9 cellular contexts compared by ENCODE assay signal in the genomic region with DNA sequence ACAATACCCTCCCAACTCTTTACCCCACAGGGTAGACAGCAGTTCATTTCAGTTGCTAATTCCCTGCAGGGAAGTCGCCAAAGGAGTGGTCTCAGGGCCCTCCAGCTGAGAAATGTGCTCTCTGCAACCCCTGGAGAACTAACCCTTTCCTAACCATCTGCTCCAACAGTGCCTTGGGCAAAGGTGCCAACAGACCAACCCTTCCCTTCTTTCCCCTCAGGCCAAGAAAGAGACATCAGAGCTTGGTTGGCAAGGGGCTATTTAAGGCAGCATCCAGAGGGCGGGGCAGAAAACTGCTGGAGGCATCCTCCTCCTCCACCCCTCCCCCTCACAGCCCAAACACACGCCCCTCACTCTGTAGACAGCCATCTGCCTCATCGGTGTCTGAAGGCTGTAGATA. TPM values are rescaled to one million over a fixed set of nuclear protein-coding genes. Genes with fewer than 3 reads are reported as not detected.
DNase-seq lines count a peak whose midpoint lies in the region; ATAC-seq and TF ChIP-seq lines count a peak whose summit lies in the region.
"Had no signal": no experiment of that assay in that cellular context is flagged by ENCODE, and none has a peak within 500 bp of the region (broad histone marks: within the 10 kb centered on the region; RNA-seq: fewer than 3 reads in every experiment).

No MANE protein-coding gene starts in this region.

- H2BK12ac ChIP-seq in neuronal stem cell (ENCODE audit: low read length): no peak overlapping the region

- H3K14ac ChIP-seq in neuronal stem cell (ENCODE audit: low read length): no peak overlapping the region

- H3K79me1 ChIP-seq in neuronal stem cell (ENCODE audit: low read depth, low read length): no peaks in the 10 kb centered on the region

- no peak overlapping the region for H3K4me3 ChIP-seq in CD8-positive, alpha-beta memory T cell (ENCODE audit: low read length)
- H3K4me3 ChIP-seq in PC-3 (ENCODE audit: low read length): no peak overlapping the region
- H3K4me3 ChIP-seq in neuronal stem cell (ENCODE audit: low read length in 2 of 2): peak overlapping the region in 1 of 2 donors; percentile 3

- no peak overlapping the region for H3K27ac Mint-ChIP-seq in CD8-positive, alpha-beta memory T cell

- CTCF ChIA-PET in CD8-positive, alpha-beta memory T cell (lab: Charles Lee): no interaction called here
- CTCF ChIA-PET in PC-3 (lab: Charles Lee): no interaction called here

- no peak overlapping the region for H3K23ac ChIP-seq in neuronal stem cell (ENCODE audit: low read depth, low read length, poor library complexity)

- POLR2A ChIA-PET in CD8-positive, alpha-beta memory T cell (lab: Charles Lee): no interaction called here
- POLR2A ChIA-PET in PC-3 (lab: Charles Lee; ENCODE audit: unreplicated experiment): no interaction called here

- H2BK120ac ChIP-seq in neuronal stem cell (ENCODE audit: low read depth, low read length): no peak overlapping the region

- H4K8ac ChIP-seq in neuronal stem cell (ENCODE audit: low read depth, low read length): no peak overlapping the region

- no peaks in the 10 kb centered on the region for H3K9me3 Mint-ChIP-seq in CD8-positive, alpha-beta memory T cell

- H3K4me1 ChIP-seq in CD8-positive, alpha-beta memory T cell (ENCODE audit: insufficient read depth, low read length): peaks cover 9% of the 10 kb centered on the region
- H3K4me1 ChIP-seq in PC-3 (ENCODE audit: insufficient read depth, low read length) (no peaks in the 10 kb centered on the region), neuronal stem cell (ENCODE audit: control insufficient read depth in 2 of 2, insufficient read depth in 1 of 2, low read depth in 1 of 2, low read length in 2 of 2) (peaks cover 15 to 17% of the 10 kb centered on the region in 2 donors)

- H3K9me3 ChIP-seq in CD8-positive, alpha-beta memory T cell (ENCODE audit: low read length): no peaks in the 10 kb centered on the region
- H3K9me3 ChIP-seq in PC-3 (ENCODE audit: low read length) (no peaks in the 10 kb centered on the region), neuronal stem cell (replicated peaks in 1 of 2; ENCODE audit: control insufficient read depth in 2 of 2, insufficient read depth in 1 of 2, low read depth in 1 of 2, low read length in 2 of 2) (no peaks in the 10 kb centered on the region)

- H2BK5ac ChIP-seq in neuronal stem cell (ENCODE audit: low read length): no peak overlapping the region

- H3K4me2 ChIP-seq in PC-3 (ENCODE audit: low read length): no peak overlapping the region
- peak overlapping the region; percentile 53 for H3K4me2 ChIP-seq in neuronal stem cell (ENCODE audit: insufficient read depth, low read length, poor library complexity, severe bottlenecking)

- H4K91ac ChIP-seq in neuronal stem cell (ENCODE audit: low read depth, low read length, poor library complexity): no peak overlapping the region

- H3K27me3 ChIP-seq in CD8-positive, alpha-beta memory T cell (ENCODE audit: insufficient read depth, low read length, poor library complexity, severe bottlenecking): no peaks in the 10 kb centered on the region
- no peaks in the 10 kb centered on the region for H3K27me3 ChIP-seq in PC-3 (ENCODE audit: low read length)
- H3K27me3 ChIP-seq in neuronal stem cell (ENCODE audit: control insufficient read depth in 3 of 3, insufficient read depth in 3 of 3, low read depth in 1 of 3, low read length in 3 of 3): peaks cover 0 to 10% (median 3%) of the 10 kb centered on the region in 3 experiments

- TF ChIP-seq CTCF in PC-3 (conservative IDR thresholded peaks at IDR 0.05; ENCODE audit: low read depth, low read length): no peak

- H3K79me2 ChIP-seq in PC-3 (ENCODE audit: low read length): no peaks in the 10 kb centered on the region

- H3K4me1 Mint-ChIP-seq in CD8-positive, alpha-beta memory T cell: peaks cover 7 to 20% (median 15%) of the 10 kb centered on the region in 3 donors

- no peak overlapping the region for H3K4ac ChIP-seq in neuronal stem cell (ENCODE audit: low read length)

- peaks cover 1 to 5% of the 10 kb centered on the region in 2 donors for H3K27me3 Mint-ChIP-seq in CD8-positive, alpha-beta memory T cell

- H2BK15ac ChIP-seq in neuronal stem cell (ENCODE audit: low read length): no peak overlapping the region

- no peak for DNase-seq in CD8-positive, alpha-beta memory T cell
- no peak for DNase-seq in PC-3
- DNase-seq in left ventricle myocardium superior: peak; percentile 39
- DNase-seq in neuronal stem cell (ENCODE audit: low spot score): peak; percentile 32
- no peak for DNase-seq in NCI-H1417 treated with DMSO at 0.1 percent for 48 hours (lab: John Stamatoyannopoulos, UW)
- no peak for DNase-seq in epidermal melanocyte (ENCODE audit: insufficient read length, low spot score)
- DNase-seq in SW 1271 (lab: John Stamatoyannopoulos, UW): no peak
- DNase-seq: activated CD4-positive, alpha-beta T cell treated with anti-CD3 and anti-CD28 coated beads for 4 hours had no signal

- peak overlapping the region; percentile 61 for H3K18ac ChIP-seq in neuronal stem cell (ENCODE audit: low read length)

- no peaks in the 10 kb centered on the region for H4K20me1 ChIP-seq in PC-3 (ENCODE audit: low read length)

- no peak overlapping the region for H3K9ac ChIP-seq in PC-3 (ENCODE audit: low read length)
- H3K9ac ChIP-seq in neuronal stem cell (ENCODE audit: low read depth, low read length, poor library complexity): no peak overlapping the region

- intact Hi-C loops in PC-3 (cut with micrococcal nuclease): no loop called here
- intact Hi-C loops in left ventricle myocardium superior (cut with micrococcal nuclease): loop anchor here (10.0 kb wide), 1 partner anchor 75 kb away; no protein-coding TSS in a partner anchor

- no CpG with 5 or more reads among the region's 4 CpGs for WGBS in neuronal stem cell (ENCODE audit: extremely low coverage in 2 of 2, insufficient read length in 2 of 2, insufficient replicate concordance in 1 of 2), 2 donors

- H3K4me3 Mint-ChIP-seq in CD8-positive, alpha-beta memory T cell: peak overlapping the region; percentile 27 to 90 (median 76)

- no peaks in the 10 kb centered on the region for H3K36me3 ChIP-seq in CD8-positive, alpha-beta memory T cell (ENCODE audit: insufficient read depth, low read length)
- H3K36me3 ChIP-seq in PC-3 (ENCODE audit: low read depth, low read length): no peaks in the 10 kb centered on the region
- H3K36me3 ChIP-seq in neuronal stem cell (replicated peaks in 1 of 2; ENCODE audit: control insufficient read depth in 2 of 2, insufficient read depth in 2 of 2, low read length in 2 of 2): no peaks in the 10 kb centered on the region

- H2AFZ ChIP-seq in PC-3 (ENCODE audit: low read length) (no peak overlapping the region), neuronal stem cell (ENCODE audit: low read length) (peak overlapping the region; percentile 14)

- no peaks in the 10 kb centered on the region for H3K9me2 ChIP-seq in PC-3 (replicated peaks; ENCODE audit: low read length)

- peaks cover 0 to 6% (median 1%) of the 10 kb centered on the region in 3 donors for H3K36me3 Mint-ChIP-seq in CD8-positive, alpha-beta memory T cell

- BruUV-seq in PC-3 (replicated peaks; lab: Mats Ljungman, UMichigan): TSS peak; percentile 24

- no peak for ATAC-seq in PC-3
- ATAC-seq in left ventricle myocardium superior: peak; percentile 12
- ATAC-seq in GM21528 (IDR thresholded peaks at IDR 0.05; ENCODE audit: low FRiP score, unreplicated experiment): no peak

- no peak overlapping the region for H2AK5ac ChIP-seq in neuronal stem cell (ENCODE audit: low read depth, low read length)

- no peak overlapping the region for H3K27ac ChIP-seq in CD8-positive, alpha-beta memory T cell (ENCODE audit: low read depth, low read length)
- no peak overlapping the region for H3K27ac ChIP-seq in PC-3 (ENCODE audit: low read length)
- H3K27ac ChIP-seq in neuronal stem cell (replicated peaks; ENCODE audit: low read length): no peak overlapping the region

- no peaks in the 10 kb centered on the region for H3F3A ChIP-seq in PC-3 (ENCODE audit: low read length, unreplicated experiment)

RNA-seq across cellular contexts. Expression of gene SORBS1, which starts 1.7 kb away (rescaled TPM):
- total RNA-seq in CD8-positive, alpha-beta memory T cell: 1 to 10 TPM in 1 of 2 experiments, under 1 TPM in 1; 0.92 to 1.7 TPM
- 0.28 TPM for polyA plus RNA-seq in CD8-positive, alpha-beta memory T cell
- total RNA-seq in PC-3 (2014; rRNA removed) (3.7 and 4.1 TPM in 2 replicates), left ventricle myocardium superior (703 TPM)
- 10.1 TPM for polyA plus RNA-seq in neuronal stem cell (2013, experiment 1 of 2)
- 9.4 TPM for polyA plus RNA-seq in neuronal stem cell (2013, experiment 2 of 2)

Comparison
In these comparisons a context has a peak if more than half of its experiments do, and no peak if none do; other contexts are left out.
1. DNase-seq: peak in left ventricle myocardium superior (single experiment) and neuronal stem cell (single experiment); none in CD8-positive, alpha-beta memory T cell (0 of 5), PC-3 (single experiment), NCI-H1417 treated with DMSO at 0.1 percent for 48 hours (single experiment), epidermal melanocyte (single experiment) and SW 1271 (0 of 2).
2. RNA of gene SORBS1, which starts 1.7 kb away (total RNA-seq): 703 TPM in left ventricle myocardium superior (single experiment); 3.7 to 4.1 TPM in PC-3 and 0.92 to 1.7 TPM in CD8-positive, alpha-beta memory T cell; every median in the first group is over 100 times any median in the second.